23 cellular contexts compared by ENCODE assay signal in genomic region chr18:47577520-47577919, GRCh38.
"Had no signal": no experiment of that assay in that cellular context is flagged by ENCODE, and none has a peak within 500 bp of the region (broad histone marks: within the 10 kb centered on the region; RNA-seq: fewer than 3 reads in every experiment).

No MANE protein-coding gene starts in this region.

- H3K4me1 Mint-ChIP-seq: immature natural killer cell; memory B cell; stimulated activated naive B cell treated with anti-CD40 and anti-IgM and Interleukin-4, amounts not matched to agents 10 μg/mL and 1 μg/mL and 100 μg/mL, for 72 hours had no signal

- H3K27ac Mint-ChIP-seq: activated naive CD8-positive, alpha-beta T cell; immature natural killer cell; memory B cell; natural killer cell treated with Interleukin-12 subunit alpha and Interleukin-12 subunit beta and Interleukin-15 and Interleukin-18, amount 100 ng/mL, for 72 hours; stimulated activated naive B cell treated with anti-CD40 and anti-IgM and Interleukin-4, amounts not matched to agents 10 μg/mL and 1 μg/mL and 100 μg/mL, for 72 hours; T-helper 2 cell treated with Interferon-gamma antibody and Interleukin-4, amounts not matched to agents 5 μg/mL and 100 μg/mL, for 36 hours had no signal

- DNase-seq: activated CD4-positive, alpha-beta T cell treated with anti-CD3 and anti-CD28 coated beads for 4 hours; activated CD4-positive, alpha-beta T cell treated with anti-CD3 and anti-CD28 coated beads, Interleukin-2, amount 50 U/mL, for 4 hours; activated CD8-positive, alpha-beta memory T cell treated with anti-CD3 and anti-CD28 coated beads for 24 hours; activated effector memory CD4-positive, alpha-beta T cell treated with Interleukin-2 at 50 U/mL for 16 hours; activated naive CD4-positive, alpha-beta T cell treated with Interleukin-2 at 50 U/mL for 16 hours; anterior cingulate cortex; dermis blood vessel endothelial cell; effector CD4-positive, alpha-beta T cell; gastrocnemius medialis; glutamatergic neuron; immature natural killer cell; occipital lobe; posterior cingulate gyrus; right cardiac atrium; stimulated activated CD4-positive, alpha-beta T cell treated with anti-CD3 and anti-CD28 coated beads, Interleukin-15, amount 100 ng/mL, for 24 hours; stimulated activated CD4-positive, alpha-beta T cell treated with anti-CD3 and anti-CD28 coated beads, Interleukin-2, amount 100 ng/mL, for 24 hours; stimulated activated naive B cell treated with anti-CD40 and anti-IgM and Interleukin-4, amounts not matched to agents 10 μg/mL and 1 μg/mL and 100 μg/mL, for 72 hours; T-helper 1 cell; transverse colon had no signal

- H3K36me3 Mint-ChIP-seq: activated naive CD8-positive, alpha-beta T cell; immature natural killer cell; memory B cell; natural killer cell treated with Interleukin-12 subunit alpha and Interleukin-12 subunit beta and Interleukin-15 and Interleukin-18, amount 100 ng/mL, for 72 hours; stimulated activated naive B cell treated with anti-CD40 and anti-IgM and Interleukin-4, amounts not matched to agents 10 μg/mL and 1 μg/mL and 100 μg/mL, for 72 hours had no signal

- H3K4me1 ChIP-seq: gastrocnemius medialis, transverse colon had no signal

- H3K4me3 Mint-ChIP-seq: activated naive CD8-positive, alpha-beta T cell; immature natural killer cell; memory B cell; natural killer cell treated with Interleukin-12 subunit alpha and Interleukin-12 subunit beta and Interleukin-15 and Interleukin-18, amount 100 ng/mL, for 72 hours; stimulated activated naive B cell treated with anti-CD40 and anti-IgM and Interleukin-4, amounts not matched to agents 10 μg/mL and 1 μg/mL and 100 μg/mL, for 72 hours; T-helper 2 cell treated with Interferon-gamma antibody and Interleukin-4, amounts not matched to agents 5 μg/mL and 100 μg/mL, for 36 hours had no signal

- H3K27me3 ChIP-seq: transverse colon had no signal

- H3K36me3 ChIP-seq: gastrocnemius medialis, transverse colon had no signal

- H3K27ac ChIP-seq: gastrocnemius medialis, transverse colon had no signal

- ATAC-seq: gastrocnemius medialis; natural killer cell treated with Interleukin-12 subunit alpha and Interleukin-12 subunit beta and Interleukin-15 and Interleukin-18, amount 100 ng/mL, for 72 hours; right cardiac atrium; stimulated activated naive B cell treated with anti-CD40 and anti-IgM and Interleukin-4, amounts not matched to agents 10 μg/mL and 1 μg/mL and 100 μg/mL, for 72 hours had no signal

- H3K4me3 ChIP-seq: gastrocnemius medialis, transverse colon had no signal

- H3K9me3 ChIP-seq: gastrocnemius medialis, transverse colon had no signal

- H3K9me3 Mint-ChIP-seq: immature natural killer cell; memory B cell; natural killer cell treated with Interleukin-12 subunit alpha and Interleukin-12 subunit beta and Interleukin-15 and Interleukin-18, amount 100 ng/mL, for 72 hours; T-helper 2 cell treated with Interferon-gamma antibody and Interleukin-4, amounts not matched to agents 5 μg/mL and 100 μg/mL, for 36 hours had no signal
